ENCODE assay signal across 19 cellular contexts in the genomic region with DNA sequence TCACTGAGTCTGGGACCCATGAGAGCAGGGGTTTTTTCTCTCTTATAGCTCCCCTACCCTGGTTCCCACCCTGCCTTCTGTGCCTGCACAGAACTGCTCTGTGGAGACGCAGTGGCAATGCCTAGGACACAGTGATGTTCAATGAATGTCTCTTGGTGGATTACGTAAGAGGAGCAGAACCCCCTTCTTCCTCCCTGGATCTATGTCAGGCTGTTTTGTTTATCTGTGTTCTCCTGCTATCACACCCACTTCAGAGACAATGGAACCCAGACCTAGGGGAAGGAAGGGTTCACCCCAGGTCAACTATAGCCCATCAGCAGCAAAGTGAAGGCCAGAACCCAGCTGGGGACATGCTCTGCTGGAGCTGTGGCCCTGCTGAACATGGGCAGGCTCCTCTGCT. TPM values are rescaled to one million over a fixed set of nuclear protein-coding genes. Genes with fewer than 3 reads are reported as not detected.
A peak's percentile ranks its signal among the peaks of the same experiment; 100 is the strongest.
DNase-seq lines count a peak whose midpoint lies in the region; TF ChIP-seq lines count a peak whose summit lies in the region.
"Had no signal": no experiment of that assay in that cellular context is flagged by ENCODE, and none has a peak within 500 bp of the region (broad histone marks: within the 10 kb centered on the region; RNA-seq: fewer than 3 reads in every experiment).

No MANE protein-coding gene starts in this region.

- no TSS peak for BruUV-seq in MCF 10A (replicated peaks; lab: Mats Ljungman, UMichigan)

- no peak overlapping the region for H3K27ac Mint-ChIP-seq in MCF 10A (ENCODE audit: low read depth, unreplicated experiment)
- H3K27ac Mint-ChIP-seq: HFFc6, IgD-negative memory B cell had no signal

- POLR2A ChIA-PET in MCF 10A (lab: Yijun Ruan, JAX): interaction anchor here (1.3 kb wide), 1 partner anchor 8 kb away, joined by 4 read pairs; no protein-coding TSS in a partner anchor

- H3K36me3 Mint-ChIP-seq in MCF 10A (ENCODE audit: insufficient read depth, unreplicated experiment): no peaks in the 10 kb centered on the region
- H3K36me3 Mint-ChIP-seq: IgD-negative memory B cell had no signal

- H3K27me3 Mint-ChIP-seq in MCF 10A (ENCODE audit: insufficient read depth, unreplicated experiment): no peaks in the 10 kb centered on the region

- no peak overlapping the region for H3K4me3 Mint-ChIP-seq in MCF 10A (ENCODE audit: unreplicated experiment)
- H3K4me3 Mint-ChIP-seq: HFFc6, IgD-negative memory B cell had no signal

- H3K4me3 ChIP-seq in dorsolateral prefrontal cortex: peak overlapping the region in 55 of 59 donors; percentile 1 to 81 (median 65)
- H3K4me3 ChIP-seq: A549, SJCRH30 had no signal

- no peaks in the 10 kb centered on the region for H3K9me3 Mint-ChIP-seq in MCF 10A (ENCODE audit: unreplicated experiment)
- H3K9me3 Mint-ChIP-seq: HFFc6, IgD-negative memory B cell had no signal

- CTCF ChIA-PET in MCF 10A (lab: Yijun Ruan, JAX): interaction anchor here (2.2 kb wide), 1 partner anchor 35 kb away, joined by 5 read pairs; no protein-coding TSS in a partner anchor

- H3K27ac ChIP-seq in angular gyrus (ENCODE audit: low read depth, low read length) (peak overlapping the region; percentile 69), dorsolateral prefrontal cortex (peak overlapping the region in 47 of 59 donors; percentile 7 to 95 (median 73))
- H3K27ac ChIP-seq: A549, HL-60, SJCRH30 had no signal

- DNase-seq in activated effector memory CD4-positive, alpha-beta T cell treated with anti-CD3 and anti-CD28 coated beads, Interleukin-2, amount 50 U/mL, for 16 hours: peak; percentile 47
- DNase-seq in activated effector memory CD4-positive, alpha-beta T cell treated with Interleukin-2 at 50 U/mL for 16 hours: no peak
- peak; percentile 77 for DNase-seq in G401 (ENCODE audit: low spot score)
- no peak for DNase-seq in dorsolateral prefrontal cortex
- DNase-seq in retina: no peak
- DNase-seq in GM13976 (ENCODE audit: low spot score): no peak
- no peak for DNase-seq in MCF 10A (ENCODE audit: unreplicated experiment)
- DNase-seq: HFFc6, Kasumi-1, MM.1S, NCI-H187 treated with DMSO at 0.1 percent for 48 hours, NCI-H524 treated with DMSO at 0.1 percent for 48 hours, RPMI8226, SJCRH30 had no signal

- intact Hi-C loops in dorsolateral prefrontal cortex (cut with DNase I) (no loop called here), MCF 10A (cut with micrococcal nuclease) (no loop called here)

- H3K4me1 Mint-ChIP-seq in MCF 10A (ENCODE audit: insufficient read depth, unreplicated experiment): no peaks in the 10 kb centered on the region

- no peak for TF ChIP-seq CTCF in dorsolateral prefrontal cortex (IDR thresholded peaks at IDR 0.05 in 54 of 56, conservative IDR thresholded peaks at IDR 0.05 in 2 of 56; ENCODE audit: low read depth in 1 of 56, partially characterized antibody in 56 of 56)
- no peak for TF ChIP-seq CTCF in GM13976 (IDR thresholded peaks at IDR 0.05; ENCODE audit: borderline replicate concordance, control extremely low read depth, extremely low read depth, insufficient read depth, missing control alignments)
- no peak for TF ChIP-seq CTCF in MCF 10A (IDR thresholded peaks at IDR 0.05; ENCODE audit: unreplicated experiment)

- in situ Hi-C loops in G401 (cut with HindIII; ENCODE audit: low sequenced_read_pairs) (no loop called here), GM13976 (cut with MboI; ENCODE audit: low sequenced_read_pairs, unreplicated experiment) (no loop called here)

- H3K27me3 ChIP-seq in dorsolateral prefrontal cortex: peaks cover 0 to 7% (median 0%) of the 10 kb centered on the region in 45 donors

RNA-seq across cellular contexts. Expression of gene HPCAL4, which starts 2.0 kb away (rescaled TPM):
- 0.62 and 1.9 TPM in 2 replicates for total RNA-seq in G401 (2014; rRNA removed; shearing (Covaris generic))
- total RNA-seq in dorsolateral prefrontal cortex (100 to 1,000 TPM in 102 of 120 experiments, 10 to 100 TPM in 18; 40.8 to 217 (median 131) TPM), MCF 10A (2022) (not detected in 2 replicates)
- total RNA-seq: HFFc6, HT1080 had no signal

RNA-seq across cellular contexts. Expression of gene NT5C1A, which starts 17.3 kb away (rescaled TPM):
- not detected in 2 replicates for total RNA-seq in G401 (2014; rRNA removed; shearing (Covaris generic))
- total RNA-seq in dorsolateral prefrontal cortex: 10 to 100 TPM in 118 of 120 experiments, 1 to 10 TPM in 2; 6.5 to 30.5 (median 16.7) TPM
- not detected in 2 replicates for total RNA-seq in MCF 10A (2022)
- total RNA-seq: HFFc6, HT1080 had no signal

RNA-seq across cellular contexts. Expression of gene PPIE, which starts 49.5 kb away (rescaled TPM):
- 80.4 and 86.0 TPM in 2 replicates for total RNA-seq in G401 (2014; rRNA removed; shearing (Covaris generic))
- total RNA-seq in dorsolateral prefrontal cortex: 10 to 100 TPM; 25.6 to 57.3 (median 44.4) TPM
- total RNA-seq in MCF 10A (2022): 44.8 and 45.8 TPM in 2 replicates

RNA-seq across cellular contexts. Expression of gene HEYL, which starts 49.8 kb away (rescaled TPM):
- total RNA-seq in G401 (2014; rRNA removed; shearing (Covaris generic)): 0.07 and 1.2 TPM in 2 replicates
- total RNA-seq in dorsolateral prefrontal cortex (10 to 100 TPM in 6 of 120 experiments, 1 to 10 TPM in 114; 1.6 to 14.9 (median 4.3) TPM), MCF 10A (2022) (not detected in 2 replicates)
- total RNA-seq: HFFc6, HT1080 had no signal

Comparison
In these comparisons a context has a peak if more than half of its experiments do, and no peak if none do; other contexts are left out.
1. DNase-seq: peak in activated effector memory CD4-positive, alpha-beta T cell treated with anti-CD3 and anti-CD28 coated beads, Interleukin-2, amount 50 U/mL, for 16 hours (single experiment) and G401 (single experiment); none in activated effector memory CD4-positive, alpha-beta T cell treated with Interleukin-2 at 50 U/mL for 16 hours (single experiment), dorsolateral prefrontal cortex (0 of 10), retina (single experiment), GM13976 (single experiment) and MCF 10A (single experiment).
2. RNA of gene HPCAL4, which starts 2.0 kb away (total RNA-seq): 40.8 to 217 TPM in dorsolateral prefrontal cortex; 0.62 to 1.9 TPM in G401 and not detected in MCF 10A; every median in the first group is over 10 times any median in the second.